ENCODE assay signal across 10 cellular contexts in genomic region chr11:65554842-65555395, GRCh38. TPM values are rescaled to one million over a fixed set of nuclear protein-coding genes. Genes with fewer than 3 reads are reported as not detected.
DNase-seq lines count a peak whose midpoint lies in the region; ATAC-seq and TF ChIP-seq lines count a peak whose summit lies in the region.
"Had no signal": no experiment of that assay in that cellular context is flagged by ENCODE, and none has a peak within 500 bp of the region (broad histone marks: within the 10 kb centered on the region; RNA-seq: fewer than 3 reads in every experiment).

No MANE protein-coding gene starts in this region.

- no peak overlapping the region for H3K14ac ChIP-seq in trophoblast cell (ENCODE audit: low read length)

- peak overlapping the region; percentile 55 for H2AK5ac ChIP-seq in trophoblast cell (ENCODE audit: low read length)

- H3K9ac ChIP-seq in Loucy (ENCODE audit: low read depth, low read length, poor library complexity, severe bottlenecking) (no peak overlapping the region), trophoblast cell (ENCODE audit: low read length) (no peak overlapping the region)

- H3K27ac ChIP-seq in CD4-positive, alpha-beta T cell (ENCODE audit: low read depth, low read length) = peak overlapping the region; percentile 72
- no peak overlapping the region for H3K27ac ChIP-seq in trophoblast cell (ENCODE audit: low read depth, low read length)
- H3K27ac ChIP-seq: WERI-Rb-1 had no signal

- no peak overlapping the region for H2BK120ac ChIP-seq in trophoblast cell (ENCODE audit: insufficient read depth, low read length, poor library complexity)

- no peaks in the 10 kb centered on the region for H3K9me3 Mint-ChIP-seq in CD4-positive, alpha-beta T cell
- no peaks in the 10 kb centered on the region for H3K9me3 Mint-ChIP-seq in chondrocyte (ENCODE audit: low read depth)

- no peaks in the 10 kb centered on the region for H3K27me3 Mint-ChIP-seq in CD4-positive, alpha-beta T cell
- no peaks in the 10 kb centered on the region for H3K27me3 Mint-ChIP-seq in chondrocyte (ENCODE audit: low read depth)

- peaks cover 36% of the 10 kb centered on the region for H3K36me3 Mint-ChIP-seq in CD4-positive, alpha-beta T cell (ENCODE audit: low read depth)
- peaks cover 21% of the 10 kb centered on the region for H3K36me3 Mint-ChIP-seq in chondrocyte (ENCODE audit: low read depth)

- peak overlapping the region; percentile 2 for H4K91ac ChIP-seq in trophoblast cell (ENCODE audit: low read depth, low read length)

- intact Hi-C loops in CD4-positive, alpha-beta T cell (cut with DNase I, micrococcal nuclease) = no loop called here
- intact Hi-C loops in head of caudate nucleus (cut with DNase I) = no loop called here

- H4K8ac ChIP-seq in trophoblast cell (ENCODE audit: low read depth, low read length) = no peak overlapping the region

- no peaks in the 10 kb centered on the region for H3K9me2 ChIP-seq in Loucy (replicated peaks; ENCODE audit: low read depth, low read length)

- H3K4me3 Mint-ChIP-seq in CD4-positive, alpha-beta T cell = peak overlapping the region; percentile 94
- no peak overlapping the region for H3K4me3 Mint-ChIP-seq in chondrocyte (ENCODE audit: unreplicated experiment)

- peak overlapping the region; percentile 87 for H3K27ac Mint-ChIP-seq in CD4-positive, alpha-beta T cell
- H3K27ac Mint-ChIP-seq in chondrocyte (ENCODE audit: unreplicated experiment) = peak overlapping the region; percentile 41

- H4K20me1 ChIP-seq in Loucy (ENCODE audit: insufficient read depth, low read length, poor library complexity, severe bottlenecking) = no peaks in the 10 kb centered on the region

- no CpG with 5 or more reads among the region's 4 CpGs for WGBS in trophoblast cell (ENCODE audit: extremely low coverage, insufficient coverage, insufficient read length)

- no peak overlapping the region for H3K4ac ChIP-seq in trophoblast cell (ENCODE audit: low read depth, low read length)

- no peaks in the 10 kb centered on the region for H3K27me3 ChIP-seq in CD4-positive, alpha-beta T cell (ENCODE audit: control insufficient read depth, insufficient read depth, low read length)
- no peaks in the 10 kb centered on the region for H3K27me3 ChIP-seq in Loucy (ENCODE audit: insufficient read depth, low read length, poor library complexity, severe bottlenecking)
- no peaks in the 10 kb centered on the region for H3K27me3 ChIP-seq in trophoblast cell (ENCODE audit: insufficient read depth, low read length)

- H3K4me3 ChIP-seq in Loucy (ENCODE audit: low read length, poor library complexity, severe bottlenecking) = no peak overlapping the region
- no peak overlapping the region for H3K4me3 ChIP-seq in trophoblast cell (ENCODE audit: low read depth, low read length)

- CTCF ChIA-PET in CD4-positive, alpha-beta T cell (lab: Charles Lee) = interaction anchor here (4.0 kb wide), 1 partner anchor 14 kb away, joined by 21 read pairs; no protein-coding TSS in a partner anchor

- H3K79me1 ChIP-seq in trophoblast cell (ENCODE audit: low read length) = peaks cover 22% of the 10 kb centered on the region

- no peak for TF ChIP-seq CTCF in CD4-positive, alpha-beta T cell (IDR thresholded peaks at IDR 0.05)
- TF ChIP-seq CTCF in Loucy (conservative IDR thresholded peaks at IDR 0.05; ENCODE audit: low read length) (no peak), chondrocyte (IDR thresholded peaks at IDR 0.05) (no peak), omental fat pad (IDR thresholded peaks at IDR 0.05) (no peak)

- peaks cover 75% of the 10 kb centered on the region for H3K4me1 Mint-ChIP-seq in CD4-positive, alpha-beta T cell (ENCODE audit: low read depth)
- peaks cover 56% of the 10 kb centered on the region for H3K4me1 Mint-ChIP-seq in chondrocyte (ENCODE audit: low read depth)

- H2BK5ac ChIP-seq in trophoblast cell (ENCODE audit: low read depth, low read length, poor library complexity) = no peak overlapping the region

- POLR2A ChIA-PET in CD4-positive, alpha-beta T cell (lab: Charles Lee) = interaction anchor here (0.6 to 3.4 kb wide), 7 partner anchors 8 to 57 kb away, joined by 3 to 23 read pairs (median 6); partner anchors contain the start of genes EHBP1L1, FAM89B and ZNRD2

- ATAC-seq in CD4-positive, alpha-beta T cell (ENCODE audit: poor library complexity) = no peak
- ATAC-seq in GM18498 (IDR thresholded peaks at IDR 0.05; ENCODE audit: unreplicated experiment) (no peak), omental fat pad (ENCODE audit: low FRiP score) (no peak)

- peak overlapping the region; percentile 17 for H2BK12ac ChIP-seq in trophoblast cell (ENCODE audit: low read length)

- H4K12ac ChIP-seq in trophoblast cell (ENCODE audit: low read depth, low read length) = no peak overlapping the region

- DNase-seq in CD4-positive, alpha-beta T cell = no peak
- no peak for DNase-seq in chondrocyte (ENCODE audit: low spot score)
- no peak for DNase-seq in trophoblast cell
- DNase-seq in omental fat pad (ENCODE audit: low spot score) = no peak
- DNase-seq in glomerular visceral epithelial cell (ENCODE audit: extremely low spot score) = no peak
- no peak for DNase-seq in head of caudate nucleus
- DNase-seq: NK-92 treated with Interleukin-12 subunit alpha and Interleukin-12 subunit beta, amount 100 ng/mL, for 24 hours; WERI-Rb-1 had no signal

- no peak overlapping the region for H3K18ac ChIP-seq in trophoblast cell (ENCODE audit: low read length)

- H3K79me2 ChIP-seq in Loucy (ENCODE audit: insufficient read depth, low read length) (no peaks in the 10 kb centered on the region), trophoblast cell (ENCODE audit: control insufficient read depth, insufficient read depth, low read length, poor library complexity) (peaks cover 6% of the 10 kb centered on the region)

- H2AFZ ChIP-seq in Loucy (ENCODE audit: low read length) (no peak overlapping the region), trophoblast cell (ENCODE audit: insufficient read depth, low read length, poor library complexity) (peak overlapping the region; percentile 6)

- no peak overlapping the region for H3K23ac ChIP-seq in trophoblast cell (ENCODE audit: low read length)

- H3K4me1 ChIP-seq in Loucy (ENCODE audit: insufficient read depth, low read length, poor library complexity, severe bottlenecking) (peaks cover 41% of the 10 kb centered on the region), trophoblast cell (ENCODE audit: control insufficient read depth in 1 of 2, insufficient read depth in 2 of 2, low read length in 2 of 2) (peaks cover 34 to 41% of the 10 kb centered on the region in 2 experiments)

- peak overlapping the region; percentile 60 for H3K4me2 ChIP-seq in Loucy (ENCODE audit: low read depth, low read length, poor library complexity, severe bottlenecking)
- no peak overlapping the region for H3K4me2 ChIP-seq in trophoblast cell (ENCODE audit: low read length)

- no peaks in the 10 kb centered on the region for H3F3A ChIP-seq in Loucy (ENCODE audit: low read depth)

- no peaks in the 10 kb centered on the region for H3K9me3 ChIP-seq in CD4-positive, alpha-beta T cell (ENCODE audit: control insufficient read depth, low read length)
- H3K9me3 ChIP-seq in Loucy (ENCODE audit: insufficient read depth, low read depth, low read length) (no peaks in the 10 kb centered on the region), trophoblast cell (ENCODE audit: insufficient read depth, low read depth, low read length) (no peaks in the 10 kb centered on the region)

- H3K36me3 ChIP-seq in Loucy (ENCODE audit: insufficient read depth, low read length) (no peaks in the 10 kb centered on the region), trophoblast cell (ENCODE audit: control insufficient read depth in 1 of 2, insufficient read depth in 2 of 2, low read length in 2 of 2) (no peaks in the 10 kb centered on the region)
- H3K36me3 ChIP-seq: WERI-Rb-1 had no signal

RNA-seq across cellular contexts. Expression of gene LTBP3, which starts 3.2 kb away (rescaled TPM):
- 100 to 1,000 TPM; 236 to 238 TPM for total RNA-seq in CD4-positive, alpha-beta T cell
- total RNA-seq in chondrocyte (264 to 272 TPM (median 271 TPM) in 3 replicates), omental fat pad (10 to 100 TPM; 67.3 to 84.8 (median 76.5) TPM)
- polyA plus RNA-seq in trophoblast cell (2013) = 36.2 and 40.2 TPM in 2 replicates

RNA-seq across cellular contexts. Expression of gene ZNRD2, which starts 15.4 kb away (rescaled TPM):
- 10 to 100 TPM; 38.7 to 39.9 TPM for total RNA-seq in CD4-positive, alpha-beta T cell
- 26.4 to 32.1 TPM (median 28.1 TPM) in 3 replicates for total RNA-seq in chondrocyte
- 88.8 and 89.4 TPM in 2 replicates for polyA plus RNA-seq in trophoblast cell (2013)
- total RNA-seq in omental fat pad = 10 to 100 TPM; 41.1 to 56.1 (median 50.1) TPM

RNA-seq across cellular contexts. Expression of gene FAM89B, which starts 17.4 kb away (rescaled TPM):
- total RNA-seq in CD4-positive, alpha-beta T cell = 10 to 100 TPM; 23.3 to 27.3 TPM
- total RNA-seq in chondrocyte (84.8 to 91.9 TPM (median 86.8 TPM) in 3 replicates), omental fat pad (10 to 100 TPM; 29.1 to 37.4 (median 33.1) TPM)
- 71.6 and 72.3 TPM in 2 replicates for polyA plus RNA-seq in trophoblast cell (2013)

RNA-seq across cellular contexts. Expression of gene EHBP1L1, which starts 20.9 kb away (rescaled TPM):
- total RNA-seq in CD4-positive, alpha-beta T cell = 10 to 100 TPM; 82.6 to 88.5 TPM
- 28.1 to 82.0 TPM (median 81.3 TPM) in 3 replicates for total RNA-seq in chondrocyte
- polyA plus RNA-seq in trophoblast cell (2013) = 12.5 and 13.2 TPM in 2 replicates
- total RNA-seq in omental fat pad = 100 to 1,000 TPM in 1 of 4 donors, 10 to 100 TPM in 3; 21.2 to 125 (median 65.6) TPM

RNA-seq across cellular contexts. Expression of gene SCYL1, which starts 30.0 kb away (rescaled TPM):
- 10 to 100 TPM; 57.4 to 60.7 TPM for total RNA-seq in CD4-positive, alpha-beta T cell
- total RNA-seq in chondrocyte = 108 to 123 TPM (median 120 TPM) in 3 replicates
- 117 and 118 TPM in 2 replicates for polyA plus RNA-seq in trophoblast cell (2013)
- 100 to 1,000 TPM in 1 of 4 donors, 10 to 100 TPM in 3; 75.4 to 105 (median 88.8) TPM for total RNA-seq in omental fat pad
